In the genomic region with DNA sequence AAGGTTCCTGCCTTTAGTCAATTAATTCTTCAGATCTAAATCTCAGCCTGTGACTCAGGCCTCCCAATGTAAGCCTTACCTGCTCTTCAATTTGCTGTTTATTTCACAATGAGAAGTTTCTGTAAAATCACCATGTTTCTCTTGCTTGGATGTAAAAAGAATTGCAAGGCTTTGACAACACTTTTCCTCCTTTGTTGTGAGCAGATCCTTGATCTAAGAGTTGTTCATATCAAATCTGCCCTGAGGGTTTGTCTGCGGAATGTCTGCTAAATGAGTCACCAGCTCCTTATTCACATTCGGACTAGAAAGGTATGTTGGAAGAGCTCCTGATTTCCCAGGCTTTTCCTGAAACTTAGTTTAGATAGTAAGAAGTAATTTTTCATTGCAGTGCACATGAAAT, we compare ENCODE assay signal across 14 cellular contexts.
DNase-seq lines count a peak whose midpoint lies in the region; ATAC-seq and TF ChIP-seq lines count a peak whose summit lies in the region.
"Had no signal": no experiment of that assay in that cellular context is flagged by ENCODE, and none has a peak within 500 bp of the region (broad histone marks: within the 10 kb centered on the region; RNA-seq: fewer than 3 reads in every experiment).

No MANE protein-coding gene starts in this region.

- peak overlapping the region; percentile 86 for H2BK5ac ChIP-seq in IMR-90 (ENCODE audit: low read depth, low read length, poor library complexity, severe bottlenecking)

- H3K27me3 ChIP-seq in IMR-90 (ENCODE audit: control insufficient read depth, insufficient read depth, low read length): no peaks in the 10 kb centered on the region
- H3K27me3 ChIP-seq: breast epithelium, pancreas had no signal

- H4K20me1 ChIP-seq in IMR-90 (ENCODE audit: insufficient read depth, low read length): no peaks in the 10 kb centered on the region

- H3K14ac ChIP-seq in IMR-90 (replicated peaks; ENCODE audit: low read depth, low read length): peak overlapping the region; percentile 72

- peak; percentile 84 for ATAC-seq in IMR-90 (ENCODE audit: low read depth)
- no peak for ATAC-seq in HG03025 (IDR thresholded peaks at IDR 0.05; ENCODE audit: low FRiP score, unreplicated experiment)
- ATAC-seq in activated CD4-positive, CD25-positive, alpha-beta regulatory T cell treated with anti-CD3 and anti-CD28 coated beads, Interleukin-2, amount 50 U/mL, for 24 hours: no peak
- no peak for ATAC-seq in GM21367 (IDR thresholded peaks at IDR 0.05; ENCODE audit: unreplicated experiment)
- ATAC-seq: pancreas had no signal

- H4K5ac ChIP-seq in IMR-90 (ENCODE audit: low read depth, low read length): no peak overlapping the region

- TF ChIP-seq POLR2A in IMR-90 (IDR thresholded peaks at IDR 0.05; ENCODE audit: low read depth, low read length): no peak

- WGBS in IMR-90 (ENCODE audit: extremely low coverage in 2 of 2, insufficient read length in 1 of 2), 2 experiments: no CpG with 5 or more reads among the region's 2 CpGs

- H2AFZ ChIP-seq in IMR-90 (replicated peaks; ENCODE audit: low read length, poor library complexity): no peak overlapping the region

- no peak overlapping the region for H3K4me3 Mint-ChIP-seq in MCF 10A (ENCODE audit: unreplicated experiment)
- no peak overlapping the region for H3K4me3 Mint-ChIP-seq in glutamatergic neuron (ENCODE audit: unreplicated experiment)
- H3K4me3 Mint-ChIP-seq: T-helper 1 cell treated with Interleukin-12 subunit alpha and Interleukin-12 subunit beta and Interleukin-4 antibody, amounts not matched to agents 30 μg/mL and 1 μg/mL, for 36 hours had no signal

- peak overlapping the region; percentile 83; the same call in 2 of the 3 replicates for H2BK15ac ChIP-seq in IMR-90 (ENCODE audit: low read depth, low read length)

- peak overlapping the region; percentile 5 to 47; a peak in 2 of 4 replicates for H4K8ac ChIP-seq in IMR-90 (ENCODE audit: low read depth in 2 of 2, low read length in 2 of 2)

- H3K9me1 ChIP-seq in IMR-90 (ENCODE audit: insufficient read depth, low read length): peaks cover 5% of the 10 kb centered on the region; the same call in 1 of the 2 replicates

- CTCF ChIA-PET in IMR-90 (lab: Yijun Ruan, JAX): interaction anchor here (0.5 to 1.0 kb wide), 3 partner anchors 10 to 524 kb away, joined by 3 read pairs; no protein-coding TSS in a partner anchor
- CTCF ChIA-PET in MCF 10A (lab: Yijun Ruan, JAX): interaction anchor here (0.6 to 1.8 kb wide), 6 partner anchors 19 to 440 kb away, joined by 3 to 6 read pairs (median 4); no protein-coding TSS in a partner anchor

- H2AK9ac ChIP-seq in IMR-90 (replicated peaks; ENCODE audit: low read depth, low read length, poor library complexity): no peak overlapping the region

- no peak for TF ChIP-seq CTCF in IMR-90 (conservative IDR thresholded peaks at IDR 0.05; ENCODE audit: low read depth, low read length)
- no peak for TF ChIP-seq CTCF in MCF 10A (IDR thresholded peaks at IDR 0.05; ENCODE audit: unreplicated experiment)
- TF ChIP-seq CTCF in glutamatergic neuron (IDR thresholded peaks at IDR 0.05; ENCODE audit: partially characterized antibody, unreplicated experiment): no peak

- peak overlapping the region; percentile 26; the same call in 1 of the 2 replicates for H3K18ac ChIP-seq in IMR-90 (ENCODE audit: low read depth, low read length)

- in situ Hi-C loops in IMR-90 (cut with MboI; ENCODE audit: low sequenced_read_pairs): loop anchor here (10.0 kb wide), 1 partner anchor 719 kb away; no protein-coding TSS in a partner anchor

- dilution Hi-C loops in IMR-90 (cut with HindIII; ENCODE audit: low sequenced_read_pairs, unreplicated experiment): no loop called here

- BruUV-seq in IMR-90 (replicated peaks; lab: Mats Ljungman, UMichigan): no TSS peak
- no TSS peak for BruUV-seq in MCF 10A (replicated peaks; lab: Mats Ljungman, UMichigan)

- H3K23ac ChIP-seq in IMR-90 (ENCODE audit: low read depth, low read length): peak overlapping the region; percentile 63; the same call in 1 of the 2 replicates

- H3K9me3 ChIP-seq in IMR-90 (ENCODE audit: control insufficient read depth, insufficient read depth, low read length): no peaks in the 10 kb centered on the region
- H3K9me3 ChIP-seq: breast epithelium, pancreas, tibial nerve had no signal

- H3K27me3 Mint-ChIP-seq in MCF 10A (ENCODE audit: insufficient read depth, unreplicated experiment) (no peaks in the 10 kb centered on the region), glutamatergic neuron (ENCODE audit: unreplicated experiment) (no peaks in the 10 kb centered on the region)

- no peak overlapping the region for H3K4me3 ChIP-seq in IMR-90 (ENCODE audit: insufficient read depth, low read depth, low read length)
- H3K4me3 ChIP-seq: breast epithelium, pancreas, tibial nerve had no signal

- H3K4me1 ChIP-seq in IMR-90 (ENCODE audit: control insufficient read depth, insufficient read depth, low read length): no peaks in the 10 kb centered on the region
- H3K4me1 ChIP-seq: breast epithelium, pancreas had no signal

- H3K27ac ChIP-seq in IMR-90 (ENCODE audit: insufficient read depth, low read length): no peak overlapping the region
- H3K27ac ChIP-seq: breast epithelium, pancreas, tibial nerve had no signal

- H3K9me3 Mint-ChIP-seq in MCF 10A (ENCODE audit: unreplicated experiment) (no peaks in the 10 kb centered on the region), glutamatergic neuron (ENCODE audit: unreplicated experiment) (no peaks in the 10 kb centered on the region)
- H3K9me3 Mint-ChIP-seq: T-helper 1 cell treated with Interleukin-12 subunit alpha and Interleukin-12 subunit beta and Interleukin-4 antibody, amounts not matched to agents 30 μg/mL and 1 μg/mL, for 36 hours had no signal

- H3K79me1 ChIP-seq in IMR-90 (ENCODE audit: low read depth in 1 of 2, low read length in 2 of 2): no peaks in the 10 kb centered on the region

- no peak for TF ChIP-seq RAD21 in IMR-90 (IDR thresholded peaks at IDR 0.05; ENCODE audit: low read length)

- POLR2A ChIA-PET in IMR-90 (lab: Charles Lee; ENCODE audit: unreplicated experiment): no interaction called here
- POLR2A ChIA-PET in MCF 10A (lab: Yijun Ruan, JAX): interaction anchor here (0.5 to 2.2 kb wide), 12 partner anchors 10 to 446 kb away, joined by 3 to 22 read pairs (median 4); no protein-coding TSS in a partner anchor

- peak overlapping the region; percentile 64 for H3K27ac Mint-ChIP-seq in MCF 10A (ENCODE audit: low read depth, unreplicated experiment)
- no peak overlapping the region for H3K27ac Mint-ChIP-seq in glutamatergic neuron (ENCODE audit: unreplicated experiment)
- H3K27ac Mint-ChIP-seq: T-helper 1 cell treated with Interleukin-12 subunit alpha and Interleukin-12 subunit beta and Interleukin-4 antibody, amounts not matched to agents 30 μg/mL and 1 μg/mL, for 36 hours had no signal

- no peak overlapping the region for H2AK5ac ChIP-seq in IMR-90 (ENCODE audit: low read depth, low read length)

- H3K4ac ChIP-seq in IMR-90 (ENCODE audit: low read depth, low read length): peak overlapping the region; percentile 64; the same call in 1 of the 2 replicates

- H3K36me3 ChIP-seq in IMR-90 (ENCODE audit: control insufficient read depth, insufficient read depth, low read length): no peaks in the 10 kb centered on the region
- H3K36me3 ChIP-seq: breast epithelium, pancreas, tibial nerve had no signal

- H3K4me1 Mint-ChIP-seq in MCF 10A (ENCODE audit: insufficient read depth, unreplicated experiment): peaks cover 35% of the 10 kb centered on the region
- peaks cover 27% of the 10 kb centered on the region for H3K4me1 Mint-ChIP-seq in glutamatergic neuron (ENCODE audit: low read depth, unreplicated experiment)

- DNase-seq in AG08395 (ENCODE audit: low spot score): peak; percentile 62
- DNase-seq in IMR-90: peak; percentile 90
- DNase-seq in MCF 10A (ENCODE audit: unreplicated experiment): peak; percentile 97
- DNase-seq in islet precursor cell: peak; percentile 94
- no peak for DNase-seq in glutamatergic neuron
- DNase-seq: Karpas-422, NCI-H524 treated with DMSO at 0.1 percent for 48 hours, pancreas had no signal

- H4K91ac ChIP-seq in IMR-90 (ENCODE audit: insufficient read depth, low read depth, low read length): peak overlapping the region; percentile 74

- H3K4me2 ChIP-seq in IMR-90 (ENCODE audit: low read depth, low read length): peak overlapping the region; percentile 47; the same call in 1 of the 2 replicates

- H2BK20ac ChIP-seq in IMR-90 (ENCODE audit: low read depth, low read length): peak overlapping the region; percentile 96

- no peaks in the 10 kb centered on the region for H3K36me3 Mint-ChIP-seq in MCF 10A (ENCODE audit: insufficient read depth, unreplicated experiment)
- no peaks in the 10 kb centered on the region for H3K36me3 Mint-ChIP-seq in glutamatergic neuron (ENCODE audit: unreplicated experiment)

- intact Hi-C loops in IMR-90 (cut with micrococcal nuclease): no loop called here
- intact Hi-C loops in MCF 10A (cut with micrococcal nuclease): loop anchor here (1.0 kb wide), 1 partner anchor 441 kb away; no protein-coding TSS in a partner anchor

- H3K9ac ChIP-seq in IMR-90 (ENCODE audit: low read depth, low read length): no peak overlapping the region

- peak overlapping the region; percentile 92 for H2BK120ac ChIP-seq in IMR-90 (ENCODE audit: low read depth, low read length)

- H3K56ac ChIP-seq in IMR-90 (ENCODE audit: extremely low read depth, insufficient read depth, low read length): peak overlapping the region; percentile 57; the same call in 1 of the 2 replicates

TF ChIP-seq in IMR-90, 13 proteins besides CTCF, POLR2A, EP300 and RAD21:
- TF ChIP-seq CEBPB (IDR thresholded peaks at IDR 0.05; ENCODE audit: low read depth, low read length) (peak; percentile 54), MAFK (IDR thresholded peaks at IDR 0.05; ENCODE audit: low read depth, low read length) (no peak), FOS (IDR thresholded peaks at IDR 0.05; ENCODE audit: low read depth, low read length) (peak; percentile 54; the same call in 1 of the 2 replicates), CHD1 (IDR thresholded peaks at IDR 0.05; ENCODE audit: low read depth, low read length) (no peak)
